In the genomic region with DNA sequence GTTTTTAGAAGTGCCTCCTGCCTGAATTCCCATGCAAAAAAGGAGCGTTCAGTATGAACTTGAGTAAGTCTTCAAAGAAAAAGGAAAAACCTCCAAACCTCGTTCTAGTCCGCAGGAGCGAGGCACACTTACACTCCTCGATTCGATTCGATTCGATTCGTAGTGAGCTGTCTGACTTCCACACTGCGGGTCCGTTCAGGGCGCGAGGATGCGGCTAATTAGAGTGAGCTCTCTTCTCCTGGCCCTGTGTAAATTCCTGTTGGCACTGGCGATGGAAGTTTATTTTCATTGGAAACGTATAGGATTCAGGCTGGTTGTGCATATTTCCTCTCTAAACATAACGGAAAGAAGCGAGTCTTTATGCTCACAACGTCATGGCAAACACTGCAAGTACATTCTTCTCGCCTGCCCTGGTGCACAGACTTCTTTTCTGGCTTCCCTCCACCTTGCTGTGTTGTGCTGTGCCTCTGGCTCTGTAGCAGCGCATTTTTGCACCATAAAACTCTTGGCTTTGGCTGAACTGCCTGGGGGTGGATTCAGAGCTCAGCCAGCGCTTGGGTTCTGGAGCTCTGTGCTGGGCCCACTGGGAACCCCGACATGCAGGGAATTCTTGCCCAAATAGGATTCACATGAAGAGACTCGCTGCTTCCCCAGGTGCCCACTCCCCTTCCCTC, we compare ENCODE assay signal across 1 cellular context.
TF ChIP-seq lines count a peak whose summit lies in the region.

No MANE protein-coding gene starts in this region.

TF ChIP-seq in GM23338, 12 proteins besides CTCF, POLR2A, EP300 and RAD21 (continued from another document):
- TF ChIP-seq, protein P1, sequence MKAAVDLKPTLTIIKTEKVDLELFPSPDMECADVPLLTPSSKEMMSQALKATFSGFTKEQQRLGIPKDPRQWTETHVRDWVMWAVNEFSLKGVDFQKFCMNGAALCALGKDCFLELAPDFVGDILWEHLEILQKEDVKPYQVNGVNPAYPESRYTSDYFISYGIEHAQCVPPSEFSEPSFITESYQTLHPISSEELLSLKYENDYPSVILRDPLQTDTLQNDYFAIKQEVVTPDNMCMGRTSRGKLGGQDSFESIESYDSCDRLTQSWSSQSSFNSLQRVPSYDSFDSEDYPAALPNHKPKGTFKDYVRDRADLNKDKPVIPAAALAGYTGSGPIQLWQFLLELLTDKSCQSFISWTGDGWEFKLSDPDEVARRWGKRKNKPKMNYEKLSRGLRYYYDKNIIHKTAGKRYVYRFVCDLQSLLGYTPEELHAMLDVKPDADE (IDR thresholded peaks at IDR 0.05): no peak
- TF ChIP-seq, protein P2, sequence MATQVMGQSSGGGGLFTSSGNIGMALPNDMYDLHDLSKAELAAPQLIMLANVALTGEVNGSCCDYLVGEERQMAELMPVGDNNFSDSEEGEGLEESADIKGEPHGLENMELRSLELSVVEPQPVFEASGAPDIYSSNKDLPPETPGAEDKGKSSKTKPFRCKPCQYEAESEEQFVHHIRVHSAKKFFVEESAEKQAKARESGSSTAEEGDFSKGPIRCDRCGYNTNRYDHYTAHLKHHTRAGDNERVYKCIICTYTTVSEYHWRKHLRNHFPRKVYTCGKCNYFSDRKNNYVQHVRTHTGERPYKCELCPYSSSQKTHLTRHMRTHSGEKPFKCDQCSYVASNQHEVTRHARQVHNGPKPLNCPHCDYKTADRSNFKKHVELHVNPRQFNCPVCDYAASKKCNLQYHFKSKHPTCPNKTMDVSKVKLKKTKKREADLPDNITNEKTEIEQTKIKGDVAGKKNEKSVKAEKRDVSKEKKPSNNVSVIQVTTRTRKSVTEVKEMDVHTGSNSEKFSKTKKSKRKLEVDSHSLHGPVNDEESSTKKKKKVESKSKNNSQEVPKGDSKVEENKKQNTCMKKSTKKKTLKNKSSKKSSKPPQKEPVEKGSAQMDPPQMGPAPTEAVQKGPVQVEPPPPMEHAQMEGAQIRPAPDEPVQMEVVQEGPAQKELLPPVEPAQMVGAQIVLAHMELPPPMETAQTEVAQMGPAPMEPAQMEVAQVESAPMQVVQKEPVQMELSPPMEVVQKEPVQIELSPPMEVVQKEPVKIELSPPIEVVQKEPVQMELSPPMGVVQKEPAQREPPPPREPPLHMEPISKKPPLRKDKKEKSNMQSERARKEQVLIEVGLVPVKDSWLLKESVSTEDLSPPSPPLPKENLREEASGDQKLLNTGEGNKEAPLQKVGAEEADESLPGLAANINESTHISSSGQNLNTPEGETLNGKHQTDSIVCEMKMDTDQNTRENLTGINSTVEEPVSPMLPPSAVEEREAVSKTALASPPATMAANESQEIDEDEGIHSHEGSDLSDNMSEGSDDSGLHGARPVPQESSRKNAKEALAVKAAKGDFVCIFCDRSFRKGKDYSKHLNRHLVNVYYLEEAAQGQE (IDR thresholded peaks at IDR 0.05; ENCODE audit: unreplicated experiment): no peak
